Comparison of ENCODE assay signal across 8 cellular contexts in genomic region chr5:151924564-151925395, GRCh38.
DNase-seq lines count a peak whose midpoint lies in the region; ATAC-seq and FAIRE-seq lines count a peak whose summit lies in the region.

Gene GLRA1, minus strand, starts transcription at chr5:151924851. Its CDS starts 302 bp downstream, at chr5:151924549.

- intact Hi-C loops in head of caudate nucleus (cut with DNase I): no loop called here

- ATAC-seq in GM21528 (IDR thresholded peaks at IDR 0.05; ENCODE audit: low FRiP score, unreplicated experiment) (no peak), HG02852 (IDR thresholded peaks at IDR 0.05; ENCODE audit: unreplicated experiment) (no peak)

- no peak for FAIRE-seq in GM19239 (lab: Jason Lieb, UNC)

- DNase-seq in GM19239 (ENCODE audit: insufficient read length, low spot score): peak; percentile 18
- peak; percentile 10 for DNase-seq in NCI-H774 (lab: John Stamatoyannopoulos, UW)
- peak; percentile 71 for DNase-seq in activated effector memory CD4-positive, alpha-beta T cell treated with anti-CD3 and anti-CD28 coated beads, Interleukin-2, amount 50 U/mL, for 16 hours
- DNase-seq in head of caudate nucleus: peak in 40 of 42 donors; percentile 7 to 76 (median 40)
- peak; percentile 7 for DNase-seq in putamen (ENCODE audit: low spot score)
- no peak for DNase-seq in NCI-H2107 (lab: John Stamatoyannopoulos, UW)
